Comparison of ENCODE assay signal across 11 cellular contexts in the genomic region with DNA sequence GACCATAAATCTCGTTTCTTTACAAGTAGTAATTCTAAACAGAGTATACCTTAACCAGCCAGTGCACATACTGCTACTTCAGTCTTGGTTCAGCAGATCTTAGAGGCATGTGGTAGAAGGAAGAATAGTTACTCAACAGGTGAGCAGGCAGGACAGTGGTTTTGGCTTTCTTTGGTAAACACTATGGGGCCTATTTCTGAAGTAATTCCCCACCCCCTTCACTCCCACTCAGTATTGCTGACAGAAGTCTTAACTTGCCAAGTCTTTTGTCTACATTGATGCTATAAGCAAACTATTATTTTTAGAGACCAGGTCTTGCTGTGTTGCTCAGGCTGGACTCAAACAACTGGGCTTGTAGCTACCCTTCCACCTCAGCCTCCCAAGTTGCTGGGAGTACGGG.
A peak's percentile ranks its signal among the peaks of the same experiment; 100 is the strongest.
DNase-seq lines count a peak whose midpoint lies in the region; ATAC-seq and TF ChIP-seq lines count a peak whose summit lies in the region.
"Had no signal": no experiment of that assay in that cellular context is flagged by ENCODE, and none has a peak within 500 bp of the region (broad histone marks: within the 10 kb centered on the region; RNA-seq: fewer than 3 reads in every experiment).

No MANE protein-coding gene starts in this region.

- no peaks in the 10 kb centered on the region for H3K27me3 ChIP-seq in CD4-positive, CD25-positive, alpha-beta regulatory T cell (ENCODE audit: control insufficient read depth, insufficient read depth, low read length)

- no peak overlapping the region for H3K4me3 ChIP-seq in CD4-positive, CD25-positive, alpha-beta regulatory T cell (ENCODE audit: low read depth, low read length)

- H3K27ac Mint-ChIP-seq in CD4-positive, CD25-positive, alpha-beta regulatory T cell = peak overlapping the region in 2 of 3 donors; percentile 59 to 71
- no peak overlapping the region for H3K27ac Mint-ChIP-seq in Calu3 (ENCODE audit: unreplicated experiment)

- intact Hi-C loops in Calu3 (cut with micrococcal nuclease; ENCODE audit: unreplicated experiment) = loop anchor here (5.0 kb wide), 1 partner anchor 67 kb away; the partner anchor contains the start of gene FBXO34

- H3K36me3 ChIP-seq in CD4-positive, CD25-positive, alpha-beta regulatory T cell (ENCODE audit: control insufficient read depth, insufficient read depth, low read length) = no peaks in the 10 kb centered on the region

- TF ChIP-seq CTCF in Calu3 (IDR thresholded peaks at IDR 0.05; ENCODE audit: unreplicated experiment) = no peak

- H3K27me3 Mint-ChIP-seq in CD4-positive, CD25-positive, alpha-beta regulatory T cell = no peaks in the 10 kb centered on the region
- no peaks in the 10 kb centered on the region for H3K27me3 Mint-ChIP-seq in Calu3 (ENCODE audit: unreplicated experiment)
- H3K27me3 Mint-ChIP-seq: effector memory CD8-positive, alpha-beta T cell had no signal

- H3K4me1 ChIP-seq in CD4-positive, CD25-positive, alpha-beta regulatory T cell (ENCODE audit: control insufficient read depth, insufficient read depth, low read length, poor library complexity, severe bottlenecking) = peaks cover 48% of the 10 kb centered on the region

- ATAC-seq in CD4-positive, CD25-positive, alpha-beta regulatory T cell (ENCODE audit: low read depth in 2 of 2) = no peak
- peak; percentile 71 for ATAC-seq in GM19035 (IDR thresholded peaks at IDR 0.05; ENCODE audit: unreplicated experiment)
- ATAC-seq in HG03159 (IDR thresholded peaks at IDR 0.05; ENCODE audit: unreplicated experiment) = peak; percentile 56
- ATAC-seq in HG02763 (IDR thresholded peaks at IDR 0.05; ENCODE audit: unreplicated experiment) = no peak
- ATAC-seq in GM19397 (IDR thresholded peaks at IDR 0.05; ENCODE audit: unreplicated experiment) = no peak
- ATAC-seq: effector memory CD8-positive, alpha-beta T cell had no signal

- H3K36me3 Mint-ChIP-seq in CD4-positive, CD25-positive, alpha-beta regulatory T cell = no peaks in the 10 kb centered on the region
- peaks cover 9% of the 10 kb centered on the region for H3K36me3 Mint-ChIP-seq in Calu3 (ENCODE audit: insufficient read depth, unreplicated experiment)

- no peaks in the 10 kb centered on the region for H3K9me3 ChIP-seq in CD4-positive, CD25-positive, alpha-beta regulatory T cell (ENCODE audit: control insufficient read depth in 2 of 2, low read length in 2 of 2)

- H3K27ac ChIP-seq in CD4-positive, CD25-positive, alpha-beta regulatory T cell (ENCODE audit: insufficient read depth, low read length, poor library complexity, severe bottlenecking) = no peak overlapping the region

- H3K4me3 Mint-ChIP-seq in CD4-positive, CD25-positive, alpha-beta regulatory T cell = peak overlapping the region; percentile 1 to 63 (median 17)
- H3K4me3 Mint-ChIP-seq in Calu3 (ENCODE audit: low read depth, unreplicated experiment) = no peak overlapping the region

- CTCF ChIA-PET in Calu3 (lab: Charles Lee) = no interaction called here

- H3K9me3 Mint-ChIP-seq in CD4-positive, CD25-positive, alpha-beta regulatory T cell = no peaks in the 10 kb centered on the region
- H3K9me3 Mint-ChIP-seq in Calu3 (ENCODE audit: low read depth, unreplicated experiment) = no peaks in the 10 kb centered on the region
- H3K9me3 Mint-ChIP-seq: effector memory CD8-positive, alpha-beta T cell had no signal

- no TSS peak for BruUV-seq in Calu3 (replicated peaks; lab: Mats Ljungman, UMichigan)

- DNase-seq in CD4-positive, CD25-positive, alpha-beta regulatory T cell = peak in 1 of 3 donors; percentile 29
- DNase-seq in amniotic epithelial cell (ENCODE audit: low read depth) = peak; percentile 47
- no peak for DNase-seq in Calu3
- no peak for DNase-seq in hepatic stellate cell (ENCODE audit: low spot score)
- DNase-seq: DMS153; effector memory CD8-positive, alpha-beta T cell; T1000 had no signal

- H3K4me1 Mint-ChIP-seq in CD4-positive, CD25-positive, alpha-beta regulatory T cell = peaks cover 13 to 85% (median 55%) of the 10 kb centered on the region in 4 donors
- peaks cover 53% of the 10 kb centered on the region for H3K4me1 Mint-ChIP-seq in Calu3 (ENCODE audit: low read depth, unreplicated experiment)

Comparison
In these comparisons a context has a peak if more than half of its experiments do, and no peak if none do; other contexts are left out.
1. ATAC-seq: peak in GM19035 (single experiment) and HG03159 (single experiment); none in CD4-positive, CD25-positive, alpha-beta regulatory T cell (0 of 2), HG02763 (single experiment) and GM19397 (single experiment).